ENCODE assay signal across 1 cellular context in genomic region chr13:108155185-108156106, GRCh38.
TF ChIP-seq lines count a peak whose summit lies in the region.

No MANE protein-coding gene starts in this region.

TF ChIP-seq in HepG2, 621 proteins besides CTCF, POLR2A, EP300 and RAD21 (continued from another document and continues in another):
- TF ChIP-seq CREB1 (IDR thresholded peaks at IDR 0.05) = no peak
- no peak for TF ChIP-seq CREB1 (CRISPR knock-in tag; IDR thresholded peaks at IDR 0.05)
- TF ChIP-seq ZNF225 (CRISPR knock-in tag; IDR thresholded peaks at IDR 0.05) = no peak
- TF ChIP-seq ZNF264 (CRISPR knock-in tag; IDR thresholded peaks at IDR 0.05) = no peak
- TF ChIP-seq ZMYM3 (CRISPR knock-in tag; IDR thresholded peaks at IDR 0.05) = peak; percentile 75
- TF ChIP-seq STAT6 (CRISPR knock-in tag; IDR thresholded peaks at IDR 0.05; ENCODE audit: borderline replicate concordance) = no peak
- TF ChIP-seq HNF4A (CRISPR knock-in tag; IDR thresholded peaks at IDR 0.05) = peak; percentile 59
- no peak for TF ChIP-seq ZFP36 (IDR thresholded peaks at IDR 0.05; ENCODE audit: borderline replicate concordance, low read depth, low read length, partially characterized antibody)
- TF ChIP-seq FOXM1 (CRISPR knock-in tag; IDR thresholded peaks at IDR 0.05) = no peak
- TF ChIP-seq FOXO4 (CRISPR knock-in tag; conservative IDR thresholded peaks at IDR 0.05) = no peak
- no peak for TF ChIP-seq ZNF780A (CRISPR knock-in tag; IDR thresholded peaks at IDR 0.05)
- no peak for TF ChIP-seq IKZF1 (IDR thresholded peaks at IDR 0.05)
- no peak for TF ChIP-seq IRF9 (CRISPR knock-in tag; IDR thresholded peaks at IDR 0.05; ENCODE audit: borderline replicate concordance)
- TF ChIP-seq TMF1 (CRISPR knock-in tag; IDR thresholded peaks at IDR 0.05; ENCODE audit: low read depth) = no peak
- no peak for TF ChIP-seq POLR2AphosphoS5 (IDR thresholded peaks at IDR 0.05; ENCODE audit: low read depth, low read length)
- TF ChIP-seq ATM (IDR thresholded peaks at IDR 0.05; ENCODE audit: borderline replicate concordance) = no peak
- no peak for TF ChIP-seq ZNF329 (CRISPR knock-in tag; IDR thresholded peaks at IDR 0.05; ENCODE audit: low read depth)
- peak; percentile 85 for TF ChIP-seq STAG1 (CRISPR knock-in tag; IDR thresholded peaks at IDR 0.05)
- peak; percentile 70; the same call in 1 of the 2 replicates for TF ChIP-seq ZNF3 (CRISPR knock-in tag; IDR thresholded peaks at IDR 0.05)
- TF ChIP-seq TARDBP (CRISPR knock-in tag; IDR thresholded peaks at IDR 0.05) = 0 out of 2 replicates have a peak, but pooled peaks have one; percentile 19
- TF ChIP-seq ZNF790 (CRISPR knock-in tag; IDR thresholded peaks at IDR 0.05; ENCODE audit: borderline replicate concordance) = no peak
- 0 out of 2 replicates have a peak, but pooled peaks have one; percentile 52 for TF ChIP-seq RCOR2 (CRISPR knock-in tag; IDR thresholded peaks at IDR 0.05)
- TF ChIP-seq ZKSCAN1 (IDR thresholded peaks at IDR 0.05; ENCODE audit: low read length) = no peak
- peak; percentile 98 for TF ChIP-seq ZNF629 (CRISPR knock-in tag; conservative IDR thresholded peaks at IDR 0.05)
- no peak for TF ChIP-seq ZNF160 (CRISPR knock-in tag; IDR thresholded peaks at IDR 0.05)
- no peak for TF ChIP-seq ZNF281 (CRISPR knock-in tag; IDR thresholded peaks at IDR 0.05; ENCODE audit: borderline replicate concordance)
- TF ChIP-seq ZNF687 (CRISPR knock-in tag; IDR thresholded peaks at IDR 0.05) = no peak
- TF ChIP-seq HDAC2 (CRISPR knock-in tag; IDR thresholded peaks at IDR 0.05) = 0 out of 2 replicates have a peak, but pooled peaks have one; percentile 13
- TF ChIP-seq NRL (CRISPR knock-in tag; IDR thresholded peaks at IDR 0.05; ENCODE audit: borderline replicate concordance) = no peak
- no peak for TF ChIP-seq SP1 (IDR thresholded peaks at IDR 0.05)
- TF ChIP-seq SP1 (CRISPR knock-in tag; IDR thresholded peaks at IDR 0.05) = no peak
- TF ChIP-seq SP5 (CRISPR knock-in tag; IDR thresholded peaks at IDR 0.05; ENCODE audit: borderline replicate concordance, low read depth) = no peak
- no peak for TF ChIP-seq ZNF512 (CRISPR knock-in tag; IDR thresholded peaks at IDR 0.05)
- no peak for TF ChIP-seq TOE1 (CRISPR knock-in tag; IDR thresholded peaks at IDR 0.05)
- TF ChIP-seq TOPORS (CRISPR knock-in tag; IDR thresholded peaks at IDR 0.05) = no peak
- TF ChIP-seq ZNF20 (CRISPR knock-in tag; IDR thresholded peaks at IDR 0.05) = no peak
- TF ChIP-seq PBX2 (CRISPR knock-in tag; IDR thresholded peaks at IDR 0.05) = no peak
- no peak for TF ChIP-seq PCBP1 (IDR thresholded peaks at IDR 0.05; ENCODE audit: borderline replicate concordance, low read depth, low read length)
- TF ChIP-seq KDM1A (CRISPR knock-in tag; IDR thresholded peaks at IDR 0.05) = peak; percentile 75; the same call in 1 of the 2 replicates
- no peak for TF ChIP-seq AGO1 (IDR thresholded peaks at IDR 0.05; ENCODE audit: low read depth, low read length, poor library complexity, severe bottlenecking)
- no peak for TF ChIP-seq ZNF501 (CRISPR knock-in tag; IDR thresholded peaks at IDR 0.05)
- no peak for TF ChIP-seq DPF2 (CRISPR knock-in tag; IDR thresholded peaks at IDR 0.05; ENCODE audit: borderline replicate concordance, low read depth)
- TF ChIP-seq ADNP (CRISPR knock-in tag; IDR thresholded peaks at IDR 0.05) = 0 out of 2 replicates have a peak, but pooled peaks have one; percentile 26
- TF ChIP-seq ZNF362 (CRISPR knock-in tag; IDR thresholded peaks at IDR 0.05; ENCODE audit: borderline replicate concordance) = peak; percentile 92
- no peak for TF ChIP-seq E2F5 (CRISPR knock-in tag; conservative IDR thresholded peaks at IDR 0.05)
